Comparison of ENCODE assay signal across 13 cellular contexts in genomic region chr15:76199106-76200082, GRCh38.
DNase-seq lines count a peak whose midpoint lies in the region; ATAC-seq, FAIRE-seq and TF ChIP-seq lines count a peak whose summit lies in the region.
"Had no signal": no experiment of that assay in that cellular context is flagged by ENCODE, and none has a peak within 500 bp of the region (broad histone marks: within the 10 kb centered on the region; RNA-seq: fewer than 3 reads in every experiment).

No MANE protein-coding gene starts in this region.

- intact Hi-C loops in esophagus squamous epithelium (cut with DNase I) = loop anchor here (10.0 kb wide), 1 partner anchor 125 kb away; no protein-coding TSS in a partner anchor

- no peak for ATAC-seq in HG02588 (IDR thresholded peaks at IDR 0.05; ENCODE audit: unreplicated experiment)

- no peaks in the 10 kb centered on the region for H3K9me3 Mint-ChIP-seq in endodermal cell

- H3K4me1 Mint-ChIP-seq in endodermal cell = peaks cover 39% of the 10 kb centered on the region

- no peak for TF ChIP-seq POLR2A in esophagus squamous epithelium (IDR thresholded peaks at IDR 0.05)

- H3K9ac ChIP-seq in endodermal cell (ENCODE audit: extremely low read depth, low read length, poor library complexity, severe bottlenecking) = no peak overlapping the region

- H3K27me3 ChIP-seq in endodermal cell (ENCODE audit: control insufficient read depth, insufficient read depth, low read length, poor library complexity, severe bottlenecking) (no peaks in the 10 kb centered on the region), esophagus squamous epithelium (no peaks in the 10 kb centered on the region)

- H3K4me1 ChIP-seq in endodermal cell (ENCODE audit: control insufficient read depth, insufficient read depth, low read length) = peaks cover 16% of the 10 kb centered on the region
- H3K4me1 ChIP-seq in esophagus squamous epithelium = peaks cover 33 to 68% (median 40%) of the 10 kb centered on the region in 3 donors

- H3K27ac ChIP-seq in endodermal cell (ENCODE audit: low read depth, low read length) (no peak overlapping the region), esophagus squamous epithelium (peak overlapping the region in 1 of 4 donors; percentile 2)
- H3K27ac ChIP-seq: SK-N-MC had no signal

- no peak overlapping the region for H3K27ac Mint-ChIP-seq in endodermal cell

- no peaks in the 10 kb centered on the region for H3K9me3 ChIP-seq in endodermal cell (ENCODE audit: control insufficient read depth, low read length)
- H3K9me3 ChIP-seq in esophagus squamous epithelium = no peaks in the 10 kb centered on the region

- H3K36me3 ChIP-seq in endodermal cell (ENCODE audit: control insufficient read depth, insufficient read depth, low read length) = no peaks in the 10 kb centered on the region
- H3K36me3 ChIP-seq in esophagus squamous epithelium = peaks cover 0 to 16% (median 0%) of the 10 kb centered on the region in 3 donors

- H3K4me3 ChIP-seq in AG09309 (ENCODE audit: control insufficient read depth, low read depth, low read length) (no peak overlapping the region), endodermal cell (ENCODE audit: low read length) (no peak overlapping the region), esophagus squamous epithelium (no peak overlapping the region)
- H3K4me3 ChIP-seq: SK-N-MC had no signal

- no peak overlapping the region for H3K4me3 Mint-ChIP-seq in endodermal cell

- FAIRE-seq in RCC 7860 (lab: Jason Lieb, UNC) = peak; percentile 66

- TF ChIP-seq CTCF in AG09309 (IDR thresholded peaks at IDR 0.05; ENCODE audit: control insufficient read depth, insufficient read depth, low read depth, low read length, missing control alignments) (no peak), endodermal cell (conservative IDR thresholded peaks at IDR 0.05) (no peak), esophagus squamous epithelium (IDR thresholded peaks at IDR 0.05) (no peak)

- no peaks in the 10 kb centered on the region for H3K27me3 Mint-ChIP-seq in endodermal cell (ENCODE audit: insufficient read depth)

- peaks cover 8% of the 10 kb centered on the region for H3K36me3 Mint-ChIP-seq in endodermal cell (ENCODE audit: low read depth)

- 85 to 87% methylated on average over 10 to 19 of the region's 19 CpGs for WGBS in endodermal cell (ENCODE audit: insufficient coverage in 1 of 2, insufficient read length in 1 of 2), 2 experiments
- 59 to 60% methylated on average over 13 to 17 of the region's 19 CpGs for WGBS in esophagus squamous epithelium, 2 donors

- DNase-seq in AG09309 (ENCODE audit: low read depth) (peak; percentile 55), RCC 7860 (ENCODE audit: low spot score) (peak; percentile 71), endodermal cell (peak; percentile 60), myocyte (ENCODE audit: low read depth) (peak; percentile 92), foreskin melanocyte (no peak), esophagus squamous epithelium (lab: John Stamatoyannopoulos, UW) (no peak), cortex of kidney (lab: John Stamatoyannopoulos, UW) (no peak)
- DNase-seq: GOT3; kidney glomerular epithelial cell; NCI-H2171 treated with DMSO at 0.1 percent for 48 hours; stimulated activated CD8-positive, alpha-beta memory T cell treated with anti-CD3 and anti-CD28 coated beads, Interleukin-4, amount 100 ng/mL, for 48 hours had no signal

Comparison
In these comparisons a context has a peak if more than half of its experiments do, and no peak if none do; other contexts are left out.
1. DNase-seq: peak in AG09309 (single experiment), RCC 7860 (single experiment), endodermal cell (single experiment) and myocyte (single experiment); none in foreskin melanocyte (single experiment), esophagus squamous epithelium (single experiment) and cortex of kidney (single experiment).